ENCODE assay signal across 23 cellular contexts in genomic region chr7:64874114-64874513, GRCh38. TPM values are rescaled to one million over a fixed set of nuclear protein-coding genes. Genes with fewer than 3 reads are reported as not detected.
A peak's percentile ranks its signal among the peaks of the same experiment; 100 is the strongest.
DNase-seq lines count a peak whose midpoint lies in the region; ATAC-seq and TF ChIP-seq lines count a peak whose summit lies in the region.
"Had no signal": no experiment of that assay in that cellular context is flagged by ENCODE, and none has a peak within 500 bp of the region (broad histone marks: within the 10 kb centered on the region; RNA-seq: fewer than 3 reads in every experiment).

No MANE protein-coding gene starts in this region.

- POLR2A ChIA-PET in PC-3 (lab: Charles Lee; ENCODE audit: unreplicated experiment) = no interaction called here

- H3K36me3 ChIP-seq in PC-3 (ENCODE audit: low read depth, low read length) = no peaks in the 10 kb centered on the region
- no peaks in the 10 kb centered on the region for H3K36me3 ChIP-seq in Karpas-422 (ENCODE audit: insufficient read depth, low read length)
- H3K36me3 ChIP-seq: brain microvascular endothelial cell, prostate gland had no signal

- H2AFZ ChIP-seq in PC-3 (ENCODE audit: low read length) (no peak overlapping the region), Karpas-422 (ENCODE audit: low read length) (no peak overlapping the region)

- H3K27me3 Mint-ChIP-seq in type B pancreatic cell = peaks cover 5% of the 10 kb centered on the region

- BruUV-seq in PC-3 (replicated peaks; lab: Mats Ljungman, UMichigan) = no TSS peak

- H3K4me3 ChIP-seq in PC-3 (ENCODE audit: low read length) (no peak overlapping the region), fibroblast of mammary gland (ENCODE audit: control insufficient read depth, low read depth, low read length) (no peak overlapping the region), Karpas-422 (ENCODE audit: low read length) (no peak overlapping the region)
- H3K4me3 ChIP-seq: coronary artery, prostate gland, testis had no signal

- H3K4me1 Mint-ChIP-seq in type B pancreatic cell (ENCODE audit: unreplicated experiment) = no peaks in the 10 kb centered on the region
- H3K4me1 Mint-ChIP-seq: activated T-helper 17 cell treated with anti-CD3 and anti-CD28 coated beads, Interleukin-2, amount 50 U/mL, for 72 hours; endodermal cell; mesothelial cell of epicardium had no signal

- no peaks in the 10 kb centered on the region for H3K9me3 Mint-ChIP-seq in type B pancreatic cell
- H3K9me3 Mint-ChIP-seq: activated T-helper 17 cell treated with anti-CD3 and anti-CD28 coated beads, Interleukin-2, amount 50 U/mL, for 72 hours; CD4-positive, alpha-beta T cell; stimulated activated memory B cell treated with anti-CD40 and anti-IgM and Interleukin-4, amounts not matched to agents 10 μg/mL and 1 μg/mL and 100 μg/mL, for 72 hours had no signal

- H3K27me3 ChIP-seq in PC-3 (ENCODE audit: low read length) (no peaks in the 10 kb centered on the region), Karpas-422 (ENCODE audit: low read length) (no peaks in the 10 kb centered on the region)
- H3K27me3 ChIP-seq: brain microvascular endothelial cell, testis had no signal

- H3K79me2 ChIP-seq in PC-3 (ENCODE audit: low read length) (no peaks in the 10 kb centered on the region), Karpas-422 (ENCODE audit: low read length) (no peaks in the 10 kb centered on the region)

- H3K36me3 Mint-ChIP-seq in type B pancreatic cell = no peaks in the 10 kb centered on the region
- H3K36me3 Mint-ChIP-seq: activated CD8-positive, alpha-beta memory T cell treated with anti-CD3 and anti-CD28 coated beads, Interleukin-2, amount 10 ng/mL, durations not matched to agents 7 days and 5 days; mesothelial cell of epicardium; stimulated activated memory B cell treated with anti-CD40 and anti-IgM and Interleukin-4, amounts not matched to agents 10 μg/mL and 1 μg/mL and 100 μg/mL, for 72 hours had no signal

- no peak for TF ChIP-seq CTCF in GM10266 (IDR thresholded peaks at IDR 0.05; ENCODE audit: control insufficient read depth, insufficient read depth, low read depth, missing control alignments)
- TF ChIP-seq CTCF in PC-3 (conservative IDR thresholded peaks at IDR 0.05; ENCODE audit: low read depth, low read length) = no peak
- no peak for TF ChIP-seq CTCF in fibroblast of mammary gland (conservative IDR thresholded peaks at IDR 0.05; ENCODE audit: control insufficient read depth, insufficient read depth, low read depth, low read length)
- no peak for TF ChIP-seq CTCF in type B pancreatic cell (conservative IDR thresholded peaks at IDR 0.05)

- DNase-seq in AG08395 (ENCODE audit: low spot score) (peak; percentile 1), GM10266 (ENCODE audit: extremely low spot score) (peak; percentile 6), PC-3 (peak; percentile 13), fibroblast of mammary gland (ENCODE audit: low read depth) (peak; percentile 12), Karpas-422 (no peak), HuH-7.5 (ENCODE audit: low spot score) (no peak), 8988T (no peak), type B pancreatic cell (ENCODE audit: extremely low spot score, unreplicated experiment) (no peak)
- DNase-seq: activated CD4-positive, alpha-beta T cell treated with anti-CD3 and anti-CD28 coated beads for 36 hours; activated CD8-positive, alpha-beta memory T cell treated with anti-CD3 and anti-CD28 coated beads, Interleukin-2, amount 10 ng/mL, durations not matched to agents 7 days and 5 days; brain microvascular endothelial cell; CD4-positive, alpha-beta T cell; glutamatergic neuron; NCI-H1694 treated with DMSO at 0.1 percent for 48 hours; NCI-H510A; testis had no signal

- H4K20me1 ChIP-seq in PC-3 (ENCODE audit: low read length) (no peaks in the 10 kb centered on the region), Karpas-422 (ENCODE audit: insufficient read depth, low read depth, low read length) (no peaks in the 10 kb centered on the region)

- no peaks in the 10 kb centered on the region for H3K9me2 ChIP-seq in PC-3 (replicated peaks; ENCODE audit: low read length)
- no peaks in the 10 kb centered on the region for H3K9me2 ChIP-seq in Karpas-422 (replicated peaks; ENCODE audit: insufficient read depth, low read length)

- H3K4me3 Mint-ChIP-seq in type B pancreatic cell = no peak overlapping the region
- H3K4me3 Mint-ChIP-seq: activated CD4-positive, alpha-beta T cell treated with anti-CD3 and anti-CD28 coated beads for 36 hours; activated CD8-positive, alpha-beta memory T cell treated with anti-CD3 and anti-CD28 coated beads, Interleukin-2, amount 10 ng/mL, durations not matched to agents 7 days and 5 days; activated T-helper 17 cell treated with anti-CD3 and anti-CD28 coated beads, Interleukin-2, amount 50 U/mL, for 72 hours; CD4-positive, alpha-beta T cell; endodermal cell; mesothelial cell of epicardium; stimulated activated memory B cell treated with anti-CD40 and anti-IgM and Interleukin-4, amounts not matched to agents 10 μg/mL and 1 μg/mL and 100 μg/mL, for 72 hours had no signal

- peaks cover 4% of the 10 kb centered on the region; the same call in 1 of the 2 replicates for H3K9me3 ChIP-seq in PC-3 (ENCODE audit: low read length)
- no peaks in the 10 kb centered on the region for H3K9me3 ChIP-seq in Karpas-422 (ENCODE audit: low read length)
- H3K9me3 ChIP-seq: prostate gland, testis had no signal

- no peak overlapping the region for H3K27ac Mint-ChIP-seq in type B pancreatic cell
- H3K27ac Mint-ChIP-seq: activated CD4-positive, alpha-beta T cell treated with anti-CD3 and anti-CD28 coated beads for 36 hours; activated CD8-positive, alpha-beta memory T cell treated with anti-CD3 and anti-CD28 coated beads, Interleukin-2, amount 10 ng/mL, durations not matched to agents 7 days and 5 days; activated T-helper 17 cell treated with anti-CD3 and anti-CD28 coated beads, Interleukin-2, amount 50 U/mL, for 72 hours; CD4-positive, alpha-beta T cell; endodermal cell; mesothelial cell of epicardium; stimulated activated memory B cell treated with anti-CD40 and anti-IgM and Interleukin-4, amounts not matched to agents 10 μg/mL and 1 μg/mL and 100 μg/mL, for 72 hours had no signal

- H3K4me1 ChIP-seq in PC-3 (ENCODE audit: insufficient read depth, low read length) (no peaks in the 10 kb centered on the region), Karpas-422 (ENCODE audit: low read length) (peaks cover 5% of the 10 kb centered on the region)
- H3K4me1 ChIP-seq: prostate gland, testis had no signal

- H3K27ac ChIP-seq in PC-3 (ENCODE audit: low read length) (no peak overlapping the region), Karpas-422 (ENCODE audit: low read length) (no peak overlapping the region)
- H3K27ac ChIP-seq: brain microvascular endothelial cell, coronary artery, prostate gland, testis had no signal

- intact Hi-C loops in PC-3 (cut with micrococcal nuclease) = no loop called here

- H3F3A ChIP-seq in PC-3 (ENCODE audit: low read length, unreplicated experiment) = no peaks in the 10 kb centered on the region

- CTCF ChIA-PET in PC-3 (lab: Charles Lee) = no interaction called here

- H3K4me2 ChIP-seq in PC-3 (ENCODE audit: low read length) (no peak overlapping the region), Karpas-422 (ENCODE audit: low read depth, low read length, poor library complexity, severe bottlenecking) (no peak overlapping the region)

- no peak overlapping the region for H3K9ac ChIP-seq in PC-3 (ENCODE audit: low read length)
- no peak overlapping the region for H3K9ac ChIP-seq in Karpas-422 (ENCODE audit: low read length)

- no peak for ATAC-seq in PC-3
- ATAC-seq: activated CD4-positive, alpha-beta T cell treated with anti-CD3 and anti-CD28 coated beads for 36 hours; activated CD8-positive, alpha-beta memory T cell treated with anti-CD3 and anti-CD28 coated beads, Interleukin-2, amount 10 ng/mL, durations not matched to agents 7 days and 5 days; activated T-helper 17 cell treated with anti-CD3 and anti-CD28 coated beads, Interleukin-2, amount 50 U/mL, for 72 hours; HCT116; stimulated activated memory B cell treated with anti-CD40 and anti-IgM and Interleukin-4, amounts not matched to agents 10 μg/mL and 1 μg/mL and 100 μg/mL, for 72 hours had no signal

RNA-seq across cellular contexts. Expression of gene ZNF273, which starts 29.0 kb away (rescaled TPM):
- total RNA-seq in PC-3 (2014; rRNA removed) (5.7 and 7.6 TPM in 2 replicates), type B pancreatic cell (ENCODE audit: low replicate concordance) (6.2 and 9.3 TPM in 2 replicates)
- 16.2 and 22.0 TPM in 2 replicates for total RNA-seq in Karpas-422 (2014; rRNA removed; shearing (Covaris generic); ENCODE audit: low replicate concordance)

Comparison
In these comparisons a context has a peak if more than half of its experiments do, and no peak if none do; other contexts are left out.
1. DNase-seq: peak in AG08395 (single experiment), GM10266 (single experiment), PC-3 (single experiment) and fibroblast of mammary gland (single experiment); none in Karpas-422 (single experiment), HuH-7.5 (single experiment), 8988T (single experiment) and type B pancreatic cell (single experiment).